ENCODE assay signal across 1 cellular context in the genomic region with DNA sequence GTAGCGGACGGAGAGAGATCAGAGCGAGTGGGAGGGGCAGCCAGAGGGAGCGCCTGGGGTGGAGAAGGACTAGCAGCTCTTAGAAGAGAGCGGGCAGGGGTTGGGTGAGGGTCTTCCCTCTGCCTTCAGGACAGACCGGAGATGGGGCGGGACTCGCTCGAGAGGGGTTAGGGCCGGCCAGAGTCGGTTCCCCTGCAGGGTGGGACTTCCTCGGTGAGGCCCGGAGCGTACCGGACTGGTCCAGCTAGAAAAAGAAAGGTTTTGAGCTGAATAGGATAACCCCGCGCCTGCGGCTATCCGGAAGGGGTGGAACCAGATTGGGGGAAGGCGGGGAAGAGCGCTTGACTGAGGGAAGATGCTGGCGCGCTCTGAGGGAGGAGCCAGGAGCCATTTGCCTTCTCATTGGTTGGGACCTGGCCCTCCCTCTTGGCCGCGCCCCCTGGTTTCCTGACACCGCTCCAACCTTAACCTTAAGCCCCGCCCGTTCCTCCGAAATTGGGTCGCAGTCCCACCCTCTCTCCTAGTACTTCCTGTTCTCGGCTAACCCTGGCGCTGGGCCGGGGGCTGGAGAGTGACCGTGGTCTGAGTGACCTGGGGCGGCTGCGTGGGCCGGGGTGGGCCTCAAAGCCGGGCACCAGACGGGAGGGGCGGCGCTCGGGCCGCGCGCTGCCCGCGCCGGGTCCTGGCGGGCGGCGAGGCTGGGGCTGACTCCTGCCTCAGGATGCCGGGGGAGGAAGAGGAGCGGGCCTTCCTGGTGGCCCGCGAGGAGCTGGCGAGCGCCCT.
A peak's percentile ranks its signal among the peaks of the same experiment; 100 is the strongest.
TF ChIP-seq lines count a peak whose summit lies in the region.

TSS of gene RNF31 (plus strand) at position 521 of the 783 bp plus-strand sequence. CDS start at position 722, 201 bp downstream.

TF ChIP-seq in K562, 482 proteins besides CTCF, POLR2A, EP300 and RAD21 (continued from another document and continues in another):
- no peak for TF ChIP-seq USF1 (CRISPR knock-in tag; IDR thresholded peaks at IDR 0.05)
- no peak for TF ChIP-seq CGGBP1 (CRISPR knock-in tag; IDR thresholded peaks at IDR 0.05)
- TF ChIP-seq, protein P1, sequence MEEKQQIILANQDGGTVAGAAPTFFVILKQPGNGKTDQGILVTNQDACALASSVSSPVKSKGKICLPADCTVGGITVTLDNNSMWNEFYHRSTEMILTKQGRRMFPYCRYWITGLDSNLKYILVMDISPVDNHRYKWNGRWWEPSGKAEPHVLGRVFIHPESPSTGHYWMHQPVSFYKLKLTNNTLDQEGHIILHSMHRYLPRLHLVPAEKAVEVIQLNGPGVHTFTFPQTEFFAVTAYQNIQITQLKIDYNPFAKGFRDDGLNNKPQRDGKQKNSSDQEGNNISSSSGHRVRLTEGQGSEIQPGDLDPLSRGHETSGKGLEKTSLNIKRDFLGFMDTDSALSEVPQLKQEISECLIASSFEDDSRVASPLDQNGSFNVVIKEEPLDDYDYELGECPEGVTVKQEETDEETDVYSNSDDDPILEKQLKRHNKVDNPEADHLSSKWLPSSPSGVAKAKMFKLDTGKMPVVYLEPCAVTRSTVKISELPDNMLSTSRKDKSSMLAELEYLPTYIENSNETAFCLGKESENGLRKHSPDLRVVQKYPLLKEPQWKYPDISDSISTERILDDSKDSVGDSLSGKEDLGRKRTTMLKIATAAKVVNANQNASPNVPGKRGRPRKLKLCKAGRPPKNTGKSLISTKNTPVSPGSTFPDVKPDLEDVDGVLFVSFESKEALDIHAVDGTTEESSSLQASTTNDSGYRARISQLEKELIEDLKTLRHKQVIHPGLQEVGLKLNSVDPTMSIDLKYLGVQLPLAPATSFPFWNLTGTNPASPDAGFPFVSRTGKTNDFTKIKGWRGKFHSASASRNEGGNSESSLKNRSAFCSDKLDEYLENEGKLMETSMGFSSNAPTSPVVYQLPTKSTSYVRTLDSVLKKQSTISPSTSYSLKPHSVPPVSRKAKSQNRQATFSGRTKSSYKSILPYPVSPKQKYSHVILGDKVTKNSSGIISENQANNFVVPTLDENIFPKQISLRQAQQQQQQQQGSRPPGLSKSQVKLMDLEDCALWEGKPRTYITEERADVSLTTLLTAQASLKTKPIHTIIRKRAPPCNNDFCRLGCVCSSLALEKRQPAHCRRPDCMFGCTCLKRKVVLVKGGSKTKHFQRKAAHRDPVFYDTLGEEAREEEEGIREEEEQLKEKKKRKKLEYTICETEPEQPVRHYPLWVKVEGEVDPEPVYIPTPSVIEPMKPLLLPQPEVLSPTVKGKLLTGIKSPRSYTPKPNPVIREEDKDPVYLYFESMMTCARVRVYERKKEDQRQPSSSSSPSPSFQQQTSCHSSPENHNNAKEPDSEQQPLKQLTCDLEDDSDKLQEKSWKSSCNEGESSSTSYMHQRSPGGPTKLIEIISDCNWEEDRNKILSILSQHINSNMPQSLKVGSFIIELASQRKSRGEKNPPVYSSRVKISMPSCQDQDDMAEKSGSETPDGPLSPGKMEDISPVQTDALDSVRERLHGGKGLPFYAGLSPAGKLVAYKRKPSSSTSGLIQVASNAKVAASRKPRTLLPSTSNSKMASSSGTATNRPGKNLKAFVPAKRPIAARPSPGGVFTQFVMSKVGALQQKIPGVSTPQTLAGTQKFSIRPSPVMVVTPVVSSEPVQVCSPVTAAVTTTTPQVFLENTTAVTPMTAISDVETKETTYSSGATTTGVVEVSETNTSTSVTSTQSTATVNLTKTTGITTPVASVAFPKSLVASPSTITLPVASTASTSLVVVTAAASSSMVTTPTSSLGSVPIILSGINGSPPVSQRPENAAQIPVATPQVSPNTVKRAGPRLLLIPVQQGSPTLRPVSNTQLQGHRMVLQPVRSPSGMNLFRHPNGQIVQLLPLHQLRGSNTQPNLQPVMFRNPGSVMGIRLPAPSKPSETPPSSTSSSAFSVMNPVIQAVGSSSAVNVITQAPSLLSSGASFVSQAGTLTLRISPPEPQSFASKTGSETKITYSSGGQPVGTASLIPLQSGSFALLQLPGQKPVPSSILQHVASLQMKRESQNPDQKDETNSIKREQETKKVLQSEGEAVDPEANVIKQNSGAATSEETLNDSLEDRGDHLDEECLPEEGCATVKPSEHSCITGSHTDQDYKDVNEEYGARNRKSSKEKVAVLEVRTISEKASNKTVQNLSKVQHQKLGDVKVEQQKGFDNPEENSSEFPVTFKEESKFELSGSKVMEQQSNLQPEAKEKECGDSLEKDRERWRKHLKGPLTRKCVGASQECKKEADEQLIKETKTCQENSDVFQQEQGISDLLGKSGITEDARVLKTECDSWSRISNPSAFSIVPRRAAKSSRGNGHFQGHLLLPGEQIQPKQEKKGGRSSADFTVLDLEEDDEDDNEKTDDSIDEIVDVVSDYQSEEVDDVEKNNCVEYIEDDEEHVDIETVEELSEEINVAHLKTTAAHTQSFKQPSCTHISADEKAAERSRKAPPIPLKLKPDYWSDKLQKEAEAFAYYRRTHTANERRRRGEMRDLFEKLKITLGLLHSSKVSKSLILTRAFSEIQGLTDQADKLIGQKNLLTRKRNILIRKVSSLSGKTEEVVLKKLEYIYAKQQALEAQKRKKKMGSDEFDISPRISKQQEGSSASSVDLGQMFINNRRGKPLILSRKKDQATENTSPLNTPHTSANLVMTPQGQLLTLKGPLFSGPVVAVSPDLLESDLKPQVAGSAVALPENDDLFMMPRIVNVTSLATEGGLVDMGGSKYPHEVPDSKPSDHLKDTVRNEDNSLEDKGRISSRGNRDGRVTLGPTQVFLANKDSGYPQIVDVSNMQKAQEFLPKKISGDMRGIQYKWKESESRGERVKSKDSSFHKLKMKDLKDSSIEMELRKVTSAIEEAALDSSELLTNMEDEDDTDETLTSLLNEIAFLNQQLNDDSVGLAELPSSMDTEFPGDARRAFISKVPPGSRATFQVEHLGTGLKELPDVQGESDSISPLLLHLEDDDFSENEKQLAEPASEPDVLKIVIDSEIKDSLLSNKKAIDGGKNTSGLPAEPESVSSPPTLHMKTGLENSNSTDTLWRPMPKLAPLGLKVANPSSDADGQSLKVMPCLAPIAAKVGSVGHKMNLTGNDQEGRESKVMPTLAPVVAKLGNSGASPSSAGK (IDR thresholded peaks at IDR 0.05): no peak
- no peak for TF ChIP-seq ZNF785 (CRISPR knock-in tag; IDR thresholded peaks at IDR 0.05)
- no peak for TF ChIP-seq POLR2AphosphoS2 (IDR thresholded peaks at IDR 0.05; ENCODE audit: low read length)
- no peak for TF ChIP-seq ZNF740 (CRISPR knock-in tag; IDR thresholded peaks at IDR 0.05)
- TF ChIP-seq ZNF740 (tag; IDR thresholded peaks at IDR 0.05): no peak
- no peak for TF ChIP-seq ZFPM2 (CRISPR knock-in tag; IDR thresholded peaks at IDR 0.05)
- no peak for TF ChIP-seq U2AF1 (optimal IDR thresholded peaks at IDR 0.05; ENCODE audit: low read depth, low read length)
- TF ChIP-seq HIVEP1 (CRISPR knock-in tag; IDR thresholded peaks at IDR 0.05): no peak
- TF ChIP-seq, protein P2, sequence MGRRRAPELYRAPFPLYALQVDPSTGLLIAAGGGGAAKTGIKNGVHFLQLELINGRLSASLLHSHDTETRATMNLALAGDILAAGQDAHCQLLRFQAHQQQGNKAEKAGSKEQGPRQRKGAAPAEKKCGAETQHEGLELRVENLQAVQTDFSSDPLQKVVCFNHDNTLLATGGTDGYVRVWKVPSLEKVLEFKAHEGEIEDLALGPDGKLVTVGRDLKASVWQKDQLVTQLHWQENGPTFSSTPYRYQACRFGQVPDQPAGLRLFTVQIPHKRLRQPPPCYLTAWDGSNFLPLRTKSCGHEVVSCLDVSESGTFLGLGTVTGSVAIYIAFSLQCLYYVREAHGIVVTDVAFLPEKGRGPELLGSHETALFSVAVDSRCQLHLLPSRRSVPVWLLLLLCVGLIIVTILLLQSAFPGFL (CRISPR knock-in tag; IDR thresholded peaks at IDR 0.05): no peak
- TF ChIP-seq CHD2 (IDR thresholded peaks at IDR 0.05; ENCODE audit: low read depth, low read length): no peak
- no peak for TF ChIP-seq YY1 (IDR thresholded peaks at IDR 0.05; ENCODE audit: borderline replicate concordance in 1 of 3, control insufficient read depth in 1 of 3, extremely low read depth in 1 of 3, insufficient read depth in 3 of 3, insufficient read length in 1 of 3, insufficient replicate concordance in 2 of 3, low read depth in 1 of 3, low read length in 2 of 3)
- no peak for TF ChIP-seq BDP1 (IDR thresholded peaks at IDR 0.05; ENCODE audit: insufficient read depth, insufficient read length)
- 0 out of 2 replicates have a peak, but pooled peaks have one; percentile 47 for TF ChIP-seq XRCC5 (IDR thresholded peaks at IDR 0.05; ENCODE audit: low read depth, low read length)
- TF ChIP-seq SMC3 (conservative IDR thresholded peaks at IDR 0.05; ENCODE audit: insufficient read depth, low read depth, low read length): no peak
- peak; percentile 67 for TF ChIP-seq NFYB (IDR thresholded peaks at IDR 0.05; ENCODE audit: extremely low read depth, insufficient read length)
- peak; percentile 49; the same call in 1 of the 2 replicates for TF ChIP-seq SIN3B (IDR thresholded peaks at IDR 0.05; ENCODE audit: low read depth)
- no peak for TF ChIP-seq TAF7 (tag; IDR thresholded peaks at IDR 0.05)
- TF ChIP-seq ADNP (tag; IDR thresholded peaks at IDR 0.05): no peak
- no peak for TF ChIP-seq RREB1 (CRISPR knock-in tag; IDR thresholded peaks at IDR 0.05)
- TF ChIP-seq CEBPZ (IDR thresholded peaks at IDR 0.05; ENCODE audit: borderline replicate concordance, low read depth, low read length): no peak
- no peak for TF ChIP-seq HNRNPL (IDR thresholded peaks at IDR 0.05; ENCODE audit: low read depth, low read length)
- TF ChIP-seq DPF2 (IDR thresholded peaks at IDR 0.05): no peak
- no peak for TF ChIP-seq SMARCE1 (IDR thresholded peaks at IDR 0.05)
- peak; percentile 49 for TF ChIP-seq SUPT5H (IDR thresholded peaks at IDR 0.05)
- TF ChIP-seq HNRNPLL (IDR thresholded peaks at IDR 0.05; ENCODE audit: low read depth, low read length, poor library complexity, severe bottlenecking): peak; percentile 78
